8 cellular contexts compared by ENCODE assay signal in genomic region chr3:39208463-39209055, GRCh38. TPM values are rescaled to one million over a fixed set of nuclear protein-coding genes. Genes with fewer than 3 reads are reported as not detected.
DNase-seq lines count a peak whose midpoint lies in the region; ATAC-seq and TF ChIP-seq lines count a peak whose summit lies in the region.

No MANE protein-coding gene starts in this region.

- WGBS in body of pancreas, 2 donors: 26 to 27% methylated on average over 7 of the region's 7 CpGs

- no peaks in the 10 kb centered on the region for H3K27me3 ChIP-seq in body of pancreas

- intact Hi-C loops in CD14-positive monocyte (cut with micrococcal nuclease) (loop anchor here in 1 of 2 donors (5.0 kb wide), 1 partner anchor 84 kb away; no protein-coding TSS in a partner anchor), body of pancreas (cut with DNase I) (no loop called here)

- no peaks in the 10 kb centered on the region for H3K36me3 ChIP-seq in body of pancreas (replicated peaks in 1 of 2; ENCODE audit: insufficient read depth in 1 of 2, low read depth in 2 of 2)

- H3K9me3 Mint-ChIP-seq in CD14-positive monocyte: peaks cover 0 to 6% (median 3%) of the 10 kb centered on the region in 7 donors

- peaks cover 43% of the 10 kb centered on the region for H3K4me1 Mint-ChIP-seq in CD14-positive monocyte

- TF ChIP-seq POLR2A in body of pancreas (IDR thresholded peaks at IDR 0.05): no peak

- no peak overlapping the region for H3K27ac ChIP-seq in body of pancreas

- no peaks in the 10 kb centered on the region for H3K9me3 ChIP-seq in body of pancreas

- TF ChIP-seq CTCF in CD14-positive monocyte (IDR thresholded peaks at IDR 0.05) (peak; percentile 79), body of pancreas (IDR thresholded peaks at IDR 0.05) (peak; percentile 27 to 65 (median 55))

- H3K27ac Mint-ChIP-seq in CD14-positive monocyte: peak overlapping the region in 3 of 7 donors; percentile 45 to 64 (median 54)

- H3K4me1 ChIP-seq in body of pancreas: no peaks in the 10 kb centered on the region

- DNase-seq in CD14-positive monocyte (ENCODE audit: low spot score): no peak
- DNase-seq in NOMO-1 (lab: John Stamatoyannopoulos, UW; ENCODE audit: unreplicated experiment in 2 of 2): peak; percentile 39 to 47
- peak; percentile 59 to 69 (median 64) for DNase-seq in body of pancreas
- peak; percentile 77 for DNase-seq in iPS-NIHi7 (ENCODE audit: extremely low spot score)
- DNase-seq in stimulated activated CD4-positive, alpha-beta T cell treated with anti-CD3 and anti-CD28 coated beads, Interleukin-4, amount 100 ng/mL, for 24 hours: peak; percentile 45
- DNase-seq in NCI-H2029 treated with DMSO at 0.1 percent for 48 hours (lab: John Stamatoyannopoulos, UW): no peak

- peak; percentile 42 for ATAC-seq in GM18868 (IDR thresholded peaks at IDR 0.05; ENCODE audit: unreplicated experiment)
- ATAC-seq in body of pancreas: peak; percentile 79
- no peak for ATAC-seq in HG02678 (IDR thresholded peaks at IDR 0.05; ENCODE audit: unreplicated experiment)

- H3K4me3 ChIP-seq in body of pancreas: no peak overlapping the region

- no peak overlapping the region for H3K4me3 Mint-ChIP-seq in CD14-positive monocyte

- H3K36me3 Mint-ChIP-seq in CD14-positive monocyte: no peaks in the 10 kb centered on the region

- peaks cover 0 to 3% (median 0%) of the 10 kb centered on the region in 3 donors for H3K27me3 Mint-ChIP-seq in CD14-positive monocyte (ENCODE audit: low read depth in 3 of 3)

RNA-seq across cellular contexts. Expression of gene XIRP1, which starts 16.2 kb away (rescaled TPM):
- polyA plus RNA-seq in CD14-positive monocyte: not detected
- not detected for total RNA-seq in body of pancreas

RNA-seq across cellular contexts. Expression of gene CSRNP1, which starts 55.2 kb away (rescaled TPM):
- polyA plus RNA-seq in CD14-positive monocyte: 100 to 1,000 TPM; 104 to 113 TPM
- total RNA-seq in body of pancreas: 10 to 100 TPM; 18.4 to 39.6 TPM

Comparison
In these comparisons a context has a peak if more than half of its experiments do, and no peak if none do; other contexts are left out.
1. DNase-seq: peak in NOMO-1 (2 of 2), body of pancreas (4 of 4), iPS-NIHi7 (single experiment) and stimulated activated CD4-positive, alpha-beta T cell treated with anti-CD3 and anti-CD28 coated beads, Interleukin-4, amount 100 ng/mL, for 24 hours (single experiment); none in CD14-positive monocyte (single experiment) and NCI-H2029 treated with DMSO at 0.1 percent for 48 hours (single experiment).